In genomic region chr10:97096327-97097153, GRCh38 we compare ENCODE assay signal across 11 cellular contexts.
A peak's percentile ranks its signal among the peaks of the same experiment; 100 is the strongest.
DNase-seq lines count a peak whose midpoint lies in the region; ATAC-seq and TF ChIP-seq lines count a peak whose summit lies in the region.
"Had no signal": no experiment of that assay in that cellular context is flagged by ENCODE, and none has a peak within 500 bp of the region (broad histone marks: within the 10 kb centered on the region; RNA-seq: fewer than 3 reads in every experiment).

No MANE protein-coding gene starts in this region.

- H3K56ac ChIP-seq in H9 (ENCODE audit: insufficient read length, low read depth, low read length), result no peak overlapping the region

- H2BK5ac ChIP-seq in H9 (ENCODE audit: insufficient read length, low read length), result no peak overlapping the region

- H2BK12ac ChIP-seq in H9 (ENCODE audit: insufficient read length, low read depth, low read length), result no peak overlapping the region

- H3K27ac Mint-ChIP-seq in CD14-positive monocyte, result peak overlapping the region in 2 of 7 donors; percentile 34 to 39
- H3K27ac Mint-ChIP-seq in H9, result 0 out of 7 replicates have a peak overlapping the region, but pooled peaks of 2 of the 3 experiments have one; percentile 14 to 77
- H3K27ac Mint-ChIP-seq in natural killer cell treated with Interleukin-12 subunit alpha and Interleukin-12 subunit beta and Interleukin-15 and Interleukin-18, amount 100 ng/mL, for 72 hours, result peak overlapping the region in 1 of 2 donors; percentile 47
- no peak overlapping the region for H3K27ac Mint-ChIP-seq in activated T-helper 1 cell treated with anti-CD3 and anti-CD28 coated beads, Interleukin-12 subunit alpha, Interleukin-12 subunit beta, Interleukin-2, Interleukin-4 antibody, amounts not matched to agents 30 ng/mL and 10 ng/mL and 1 ng/mL, durations not matched to agents 14 hours and 24 hours and 36 hours
- H3K27ac Mint-ChIP-seq: activated B cell treated with CpG ODN at 0.5 μM for 24 hours had no signal

- H3K27me3 ChIP-seq in H9 (ENCODE audit: insufficient read depth, low read length), result no peaks in the 10 kb centered on the region

- H2BK15ac ChIP-seq in H9 (ENCODE audit: low read depth, low read length), result no peak overlapping the region

- TF ChIP-seq CTCF in CD14-positive monocyte (IDR thresholded peaks at IDR 0.05) (no peak), H9 (conservative IDR thresholded peaks at IDR 0.05) (no peak)

- no peaks in the 10 kb centered on the region for H3K9me3 ChIP-seq in H9 (ENCODE audit: control insufficient read depth, low read depth, low read length)

- intact Hi-C loops in CD14-positive monocyte (cut with micrococcal nuclease), result no loop called here
- intact Hi-C loops in activated T-helper 1 cell treated with anti-CD3 and anti-CD28 coated beads, Interleukin-12 subunit alpha, Interleukin-12 subunit beta, Interleukin-2, Interleukin-4 antibody, amounts not matched to agents 30 ng/mL and 10 ng/mL and 1 ng/mL, durations not matched to agents 14 hours and 24 hours and 36 hours (cut with micrococcal nuclease), result no loop called here

- no peak overlapping the region for H4K8ac ChIP-seq in H9 (replicated peaks; ENCODE audit: insufficient read length, low read depth, low read length)

- no peak overlapping the region for H2AK5ac ChIP-seq in H9 (ENCODE audit: insufficient read length, low read length)

- no peak overlapping the region for H4K91ac ChIP-seq in H9 (ENCODE audit: insufficient read length, low read depth, low read length)

- H3K4me1 Mint-ChIP-seq in CD14-positive monocyte, result no peaks in the 10 kb centered on the region
- peaks cover 17 to 22% of the 10 kb centered on the region in 2 experiments for H3K4me1 Mint-ChIP-seq in H9
- H3K4me1 Mint-ChIP-seq in natural killer cell treated with Interleukin-12 subunit alpha and Interleukin-12 subunit beta and Interleukin-15 and Interleukin-18, amount 100 ng/mL, for 72 hours (ENCODE audit: low read depth in 2 of 2), result peaks cover 37% of the 10 kb centered on the region in 2 donors
- H3K4me1 Mint-ChIP-seq in activated T-helper 1 cell treated with anti-CD3 and anti-CD28 coated beads, Interleukin-12 subunit alpha, Interleukin-12 subunit beta, Interleukin-2, Interleukin-4 antibody, amounts not matched to agents 30 ng/mL and 10 ng/mL and 1 ng/mL, durations not matched to agents 14 hours and 24 hours and 36 hours (ENCODE audit: low read depth), result no peaks in the 10 kb centered on the region

- no peaks in the 10 kb centered on the region for H3K23me2 ChIP-seq in H9 (ENCODE audit: insufficient read length, low read depth, low read length, poor library complexity, severe bottlenecking)

- H2AFZ ChIP-seq in H9 (ENCODE audit: low read length), result no peak overlapping the region

- no peak for DNase-seq in CD14-positive monocyte (ENCODE audit: low spot score)
- no peak for DNase-seq in H9
- peak; percentile 70 for DNase-seq in natural killer cell treated with Interleukin-12 subunit alpha and Interleukin-12 subunit beta and Interleukin-15 and Interleukin-18, amount 100 ng/mL, for 72 hours (ENCODE audit: low spot score)
- no peak for DNase-seq in NCI-H226
- no peak for DNase-seq in HK-2 (ENCODE audit: unreplicated experiment)
- DNase-seq in activated T-helper 1 cell treated with anti-CD3 and anti-CD28 coated beads, Interleukin-12 subunit alpha, Interleukin-12 subunit beta, Interleukin-2, Interleukin-4 antibody, amounts not matched to agents 30 ng/mL and 10 ng/mL and 1 ng/mL, durations not matched to agents 14 hours and 24 hours and 36 hours (ENCODE audit: low spot score), result no peak
- DNase-seq: activated B cell treated with CpG ODN at 0.5 μM for 24 hours; amniotic stem cell; stimulated activated CD4-positive, alpha-beta T cell treated with anti-CD3 and anti-CD28 coated beads, Interleukin-15, amount 100 ng/mL, for 24 hours had no signal

- H2BK120ac ChIP-seq in H9 (ENCODE audit: low read depth, low read length, poor library complexity, severe bottlenecking), result no peak overlapping the region

- H3K79me2 ChIP-seq in H9 (ENCODE audit: insufficient read depth, low read length), result no peaks in the 10 kb centered on the region

- no peak overlapping the region for H3K4ac ChIP-seq in H9 (ENCODE audit: low read depth, low read length)

- H3K36me3 Mint-ChIP-seq in CD14-positive monocyte (no peaks in the 10 kb centered on the region), H9 (ENCODE audit: insufficient read depth in 1 of 3, low read depth in 3 of 3) (no peaks in the 10 kb centered on the region)
- no peaks in the 10 kb centered on the region for H3K36me3 Mint-ChIP-seq in natural killer cell treated with Interleukin-12 subunit alpha and Interleukin-12 subunit beta and Interleukin-15 and Interleukin-18, amount 100 ng/mL, for 72 hours
- H3K36me3 Mint-ChIP-seq in activated T-helper 1 cell treated with anti-CD3 and anti-CD28 coated beads, Interleukin-12 subunit alpha, Interleukin-12 subunit beta, Interleukin-2, Interleukin-4 antibody, amounts not matched to agents 30 ng/mL and 10 ng/mL and 1 ng/mL, durations not matched to agents 14 hours and 24 hours and 36 hours (ENCODE audit: low read depth), result no peaks in the 10 kb centered on the region

- no peak overlapping the region for H2BK20ac ChIP-seq in H9 (ENCODE audit: low read depth, low read length, poor library complexity, severe bottlenecking)

- WGBS in H9 (ENCODE audit: extremely low coverage, insufficient read length, low lambda C conversion rate), result no CpG with 5 or more reads among the region's 26 CpGs

- H3K27ac ChIP-seq in H9 (ENCODE audit: insufficient read length, low read depth, low read length) (no peak overlapping the region), angular gyrus (ENCODE audit: low read depth, low read length) (peak overlapping the region; percentile 29)

- no peaks in the 10 kb centered on the region for H4K20me1 ChIP-seq in H9 (ENCODE audit: control insufficient read depth, insufficient read depth, insufficient read length)

- H3K27me3 Mint-ChIP-seq in CD14-positive monocyte (ENCODE audit: low read depth in 3 of 3) (peaks cover 26 to 41% (median 28%) of the 10 kb centered on the region in 3 donors), H9 (ENCODE audit: low read depth) (peaks cover 4% of the 10 kb centered on the region)
- H3K27me3 Mint-ChIP-seq in natural killer cell treated with Interleukin-12 subunit alpha and Interleukin-12 subunit beta and Interleukin-15 and Interleukin-18, amount 100 ng/mL, for 72 hours, result peaks cover 33 to 48% of the 10 kb centered on the region in 2 donors
- H3K27me3 Mint-ChIP-seq in activated T-helper 1 cell treated with anti-CD3 and anti-CD28 coated beads, Interleukin-12 subunit alpha, Interleukin-12 subunit beta, Interleukin-2, Interleukin-4 antibody, amounts not matched to agents 30 ng/mL and 10 ng/mL and 1 ng/mL, durations not matched to agents 14 hours and 24 hours and 36 hours (ENCODE audit: insufficient read depth), result peaks cover 14% of the 10 kb centered on the region

- no peak overlapping the region for H3K23ac ChIP-seq in H9 (ENCODE audit: insufficient read length, low read depth, low read length)

- no peak overlapping the region for H4K5ac ChIP-seq in H9 (ENCODE audit: insufficient read length, low read depth, low read length)

- no peak overlapping the region for H3K18ac ChIP-seq in H9 (ENCODE audit: insufficient read length, low read depth, low read length)

- peak; percentile 79 to 81 for ATAC-seq in natural killer cell treated with Interleukin-12 subunit alpha and Interleukin-12 subunit beta and Interleukin-15 and Interleukin-18, amount 100 ng/mL, for 72 hours
- no peak for ATAC-seq in GM21737 (IDR thresholded peaks at IDR 0.05; ENCODE audit: unreplicated experiment)

- H3K79me1 ChIP-seq in H9 (ENCODE audit: insufficient read depth, low read depth, low read length, poor library complexity, severe bottlenecking), result no peaks in the 10 kb centered on the region

- no peak overlapping the region for H3K9ac ChIP-seq in H9 (ENCODE audit: extremely low read depth, insufficient read length, low read length)

- H3K4me3 Mint-ChIP-seq in CD14-positive monocyte, result peak overlapping the region; percentile 27 to 58
- H3K4me3 Mint-ChIP-seq in H9, result no peak overlapping the region
- peak overlapping the region; percentile 62 for H3K4me3 Mint-ChIP-seq in natural killer cell treated with Interleukin-12 subunit alpha and Interleukin-12 subunit beta and Interleukin-15 and Interleukin-18, amount 100 ng/mL, for 72 hours
- H3K4me3 Mint-ChIP-seq in activated T-helper 1 cell treated with anti-CD3 and anti-CD28 coated beads, Interleukin-12 subunit alpha, Interleukin-12 subunit beta, Interleukin-2, Interleukin-4 antibody, amounts not matched to agents 30 ng/mL and 10 ng/mL and 1 ng/mL, durations not matched to agents 14 hours and 24 hours and 36 hours, result no peak overlapping the region
- H3K4me3 Mint-ChIP-seq: activated B cell treated with CpG ODN at 0.5 μM for 24 hours had no signal

- peaks cover 0 to 4% (median 0%) of the 10 kb centered on the region in 7 donors for H3K9me3 Mint-ChIP-seq in CD14-positive monocyte
- no peaks in the 10 kb centered on the region; a peak in 1 of 5 replicates for H3K9me3 Mint-ChIP-seq in H9
- H3K9me3 Mint-ChIP-seq in natural killer cell treated with Interleukin-12 subunit alpha and Interleukin-12 subunit beta and Interleukin-15 and Interleukin-18, amount 100 ng/mL, for 72 hours, result no peaks in the 10 kb centered on the region
- no peaks in the 10 kb centered on the region for H3K9me3 Mint-ChIP-seq in activated T-helper 1 cell treated with anti-CD3 and anti-CD28 coated beads, Interleukin-12 subunit alpha, Interleukin-12 subunit beta, Interleukin-2, Interleukin-4 antibody, amounts not matched to agents 30 ng/mL and 10 ng/mL and 1 ng/mL, durations not matched to agents 14 hours and 24 hours and 36 hours
- H3K9me3 Mint-ChIP-seq: activated B cell treated with CpG ODN at 0.5 μM for 24 hours had no signal

- peaks cover 3% of the 10 kb centered on the region; the same call in 1 of the 2 replicates for H3K4me1 ChIP-seq in H9 (ENCODE audit: insufficient read depth, low read length)

- H3K14ac ChIP-seq in H9 (ENCODE audit: insufficient read depth, low read length), result no peak overlapping the region

- no peak overlapping the region for H3T11ph ChIP-seq in H9 (ENCODE audit: low read length)

- no peak overlapping the region for H3K4me2 ChIP-seq in H9 (ENCODE audit: insufficient read depth, insufficient read length, low read length)

Comparison
In these comparisons a context has a peak if more than half of its experiments do, and no peak if none do; other contexts are left out.
1. H3K4me3 Mint-ChIP-seq: peak in CD14-positive monocyte (2 of 2) and natural killer cell treated with Interleukin-12 subunit alpha and Interleukin-12 subunit beta and Interleukin-15 and Interleukin-18, amount 100 ng/mL, for 72 hours (single experiment); none in H9 (0 of 2) and activated T-helper 1 cell treated with anti-CD3 and anti-CD28 coated beads, Interleukin-12 subunit alpha, Interleukin-12 subunit beta, Interleukin-2, Interleukin-4 antibody, amounts not matched to agents 30 ng/mL and 10 ng/mL and 1 ng/mL, durations not matched to agents 14 hours and 24 hours and 36 hours (single experiment).